In the genomic region with DNA sequence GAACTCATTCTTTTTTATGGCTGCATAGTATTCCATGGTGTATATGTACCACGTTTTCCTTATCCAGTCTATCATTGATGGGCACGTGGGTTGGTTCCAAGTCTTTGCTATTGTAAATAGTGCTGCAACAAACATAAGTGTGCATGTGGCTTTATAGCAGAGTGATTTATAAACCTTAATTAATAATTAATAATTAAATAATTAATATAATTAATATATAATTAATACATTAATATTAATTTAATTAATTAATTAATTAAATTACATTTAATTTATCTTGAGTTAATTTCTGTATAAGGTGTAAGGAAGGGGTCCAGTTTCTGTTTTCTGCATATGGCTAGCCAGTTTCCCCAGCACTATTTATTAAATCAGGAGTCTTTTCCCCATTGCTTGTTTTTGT, we compare ENCODE assay signal across 4 cellular contexts.
A peak's percentile ranks its signal among the peaks of the same experiment; 100 is the strongest.
DNase-seq lines count a peak whose midpoint lies in the region; ATAC-seq, FAIRE-seq and TF ChIP-seq lines count a peak whose summit lies in the region.
"Not testable (repeated sequence)": the region's sequence is repeated elsewhere in the genome, so short reads cannot be mapped to it uniquely, and the experiment has no call there.

No MANE protein-coding gene starts in this region.

- TF ChIP-seq EP300 in K562 (IDR thresholded peaks at IDR 0.05; ENCODE audit: low read length); HepG2 (IDR thresholded peaks at IDR 0.05; ENCODE audit: low read depth in 2 of 2, low read length in 2 of 2); HepG2 (CRISPR knock-in tag; IDR thresholded peaks at IDR 0.05; ENCODE audit: borderline replicate concordance): not testable (repeated sequence)

- H2AFZ ChIP-seq in K562 (ENCODE audit: low read depth, low read length); HepG2 (ENCODE audit: low read length): not testable (repeated sequence)

- H3K79me2 ChIP-seq in K562 (ENCODE audit: control insufficient read depth, insufficient read depth, low read length); HepG2 (ENCODE audit: insufficient read depth, low read length): not testable (repeated sequence)

- not testable (repeated sequence) for H3K4me1 ChIP-seq in K562 (replicated peaks in 1 of 2; ENCODE audit: control insufficient read depth in 2 of 2, insufficient read depth in 2 of 2, low read length in 2 of 2); HepG2 (ENCODE audit: insufficient read depth, low read length)

- H3K36me3 Mint-ChIP-seq in WTC11, result not testable (repeated sequence)

- not testable (repeated sequence) for H3K9me1 ChIP-seq in K562 (ENCODE audit: control insufficient read depth, insufficient read depth, low read length)

- not testable (repeated sequence) for H3K27me3 Mint-ChIP-seq in WTC11 (ENCODE audit: low read depth)

- not testable (repeated sequence) for H3K9me3 ChIP-seq in K562 (replicated peaks; ENCODE audit: control insufficient read depth, insufficient read depth, low read depth, low read length); HepG2 (ENCODE audit: low read length)

- WGBS in K562 (ENCODE audit: insufficient coverage, low coverage, missing lambda C conversion rate), result 0% methylated on average over 2 of the region's 2 CpGs
- WGBS in HepG2 (ENCODE audit: low lambda C conversion rate), result 1% methylated on average over 2 of the region's 2 CpGs

- H3K4me1 Mint-ChIP-seq in WTC11, result not testable (repeated sequence)

- TF ChIP-seq POLR2A in K562 (conservative IDR thresholded peaks at IDR 0.05); HepG2 (IDR thresholded peaks at IDR 0.05; ENCODE audit: insufficient read depth in 1 of 2, low read depth in 2 of 2, low read length in 2 of 2): not testable (repeated sequence)

- not testable (repeated sequence) for H3K4me3 ChIP-seq in K562; HepG2 (replicated peaks in 1 of 3; ENCODE audit: insufficient read depth in 1 of 3, low read depth in 2 of 3, low read length in 3 of 3)

- H3K4me2 ChIP-seq in K562 (ENCODE audit: insufficient read depth, low read length); HepG2 (ENCODE audit: low read depth, low read length): not testable (repeated sequence)

- not testable (repeated sequence) for H3K4me3 Mint-ChIP-seq in WTC11

- not testable (repeated sequence) for ATAC-seq in SK-N-SH treated with all-trans-retinoic acid at 6 μM for 48 hours, WTC11, K562, HepG2

- H3K36me3 ChIP-seq in K562 (ENCODE audit: control insufficient read depth, insufficient read depth, low read length); HepG2 (replicated peaks in 1 of 2; ENCODE audit: control insufficient read depth in 1 of 2, insufficient read depth in 2 of 2, low read length in 2 of 2): not testable (repeated sequence)

- not testable (repeated sequence) for FAIRE-seq in K562 (lab: Jason Lieb, UNC); HepG2 (lab: Jason Lieb, UNC)

- BruUV-seq in K562 (replicated peaks; lab: Mats Ljungman, UMichigan); HepG2 (replicated peaks; lab: Mats Ljungman, UMichigan): not testable (repeated sequence)

- CTCF ChIA-PET in WTC11 (lab: Charles Lee); K562 (lab: Yijun Ruan, JAX; ENCODE audit: low intra/inter-chr PET ratio); HepG2 (lab: Yijun Ruan, JAX; ENCODE audit: low intra/inter-chr PET ratio, low total read pairs): not testable (repeated sequence)

- H4K20me1 ChIP-seq in K562 (replicated peaks; ENCODE audit: control insufficient read depth, insufficient read depth, low read length); HepG2 (ENCODE audit: insufficient read depth, low read length): not testable (repeated sequence)

- H3K9ac ChIP-seq in K562 (ENCODE audit: insufficient read depth in 1 of 2, low read depth in 2 of 2, low read length in 2 of 2); HepG2 (ENCODE audit: insufficient read depth, low read depth, low read length): not testable (repeated sequence)

- H3K27ac ChIP-seq in K562 (ENCODE audit: extremely low read depth, low read depth, low read length); HepG2 (ENCODE audit: extremely low read length, insufficient read depth, low read length): not testable (repeated sequence)

- POLR2A ChIA-PET in WTC11 (lab: Charles Lee); K562 (lab: Yijun Ruan, JAX); HepG2 (lab: Yijun Ruan, JAX): not testable (repeated sequence)

- H3K27ac Mint-ChIP-seq in WTC11, result not testable (repeated sequence)

- intact Hi-C loops in K562 (cut with micrococcal nuclease); HepG2 (cut with micrococcal nuclease; ENCODE audit: unreplicated experiment): not testable (repeated sequence)

- in situ Hi-C loops in K562 (cut with MboI); HepG2 (cut with HindIII; ENCODE audit: extremely low pct_ligation_motif_present, low pct_unique_long_range_greater_than_20kb): not testable (repeated sequence)

- TF ChIP-seq RAD21 in K562 (CRISPR knock-in tag; conservative IDR thresholded peaks at IDR 0.05 in 1 of 2, IDR thresholded peaks at IDR 0.05 in 1 of 2); HepG2 (CRISPR knock-in tag; IDR thresholded peaks at IDR 0.05): not testable (repeated sequence)

- H3K9me3 Mint-ChIP-seq in WTC11, result peaks cover 12% of the 10 kb centered on the region

- not testable (repeated sequence) for TF ChIP-seq CTCF in WTC11 (IDR thresholded peaks at IDR 0.05); K562 (IDR thresholded peaks at IDR 0.05 in 2 of 3, conservative IDR thresholded peaks at IDR 0.05 in 1 of 3; ENCODE audit: insufficient read depth in 2 of 3, low read depth in 1 of 3, low read length in 3 of 3); HepG2 (CRISPR knock-in tag; IDR thresholded peaks at IDR 0.05)

- not testable (repeated sequence) for DNase-seq in WTC11 (ENCODE audit: low spot score); K562 (ENCODE audit: extremely low read depth in 1 of 4, low spot score in 3 of 4); HepG2 (ENCODE audit: low spot score)

- not testable (repeated sequence) for H3K27me3 ChIP-seq in K562 (ENCODE audit: control insufficient read depth in 2 of 2, insufficient read depth in 2 of 2, low read length in 2 of 2); HepG2 (ENCODE audit: control insufficient read depth in 1 of 2, insufficient read depth in 2 of 2, low read length in 2 of 2)

TF ChIP-seq in SK-N-SH treated with all-trans-retinoic acid at 6 μM for 48 hours, 23 proteins besides CTCF, POLR2A, EP300 and RAD21:
- peak; percentile 59; the same call in 1 of the 2 replicates for TF ChIP-seq ZNF8 (CRISPR knock-in tag; IDR thresholded peaks at IDR 0.05)

TF ChIP-seq in WTC11, 78 proteins besides CTCF, POLR2A, EP300 and RAD21:
- peak; percentile 99 for TF ChIP-seq HMGA2 (CRISPR knock-in tag; IDR thresholded peaks at IDR 0.05)

TF ChIP-seq in K562, 482 proteins besides CTCF, POLR2A, EP300 and RAD21:
- TF ChIP-seq MCM7 (IDR thresholded peaks at IDR 0.05) (0 out of 4 replicates have a peak, but pooled peaks of 1 of the 2 experiments have one; percentile 35), DACH1 (IDR thresholded peaks at IDR 0.05; ENCODE audit: partially characterized antibody) (peak; percentile 58)

TF ChIP-seq in HepG2, 621 proteins besides CTCF, POLR2A, EP300 and RAD21:
- 0 out of 2 replicates have a peak, but pooled peaks have one; percentile 1 for TF ChIP-seq MNT (IDR thresholded peaks at IDR 0.05)
TF ChIP-seq in HepG2: peak in this region for 1; not testable (repeated sequence) for 620.
